ENCODE assay signal across 17 cellular contexts in the genomic region with DNA sequence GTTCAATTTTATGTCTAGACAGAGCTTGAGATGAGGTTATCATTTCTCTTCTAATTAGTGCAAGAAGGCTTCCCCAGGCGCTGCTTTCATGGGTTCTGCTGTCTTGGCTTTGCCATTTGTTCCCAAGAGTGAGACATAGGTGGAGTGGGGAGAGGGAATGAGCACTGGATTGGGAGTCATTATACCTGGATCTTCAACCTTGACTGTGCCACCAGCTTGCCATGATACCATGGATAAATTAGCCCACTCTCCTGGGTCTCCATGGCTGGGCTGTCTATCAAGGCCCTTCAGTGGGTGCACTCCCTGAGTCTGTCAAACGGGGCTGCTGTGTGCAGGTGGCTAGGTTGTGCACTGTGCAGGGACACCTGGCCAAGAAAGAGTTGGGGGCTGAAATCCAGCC. TPM values are rescaled to one million over a fixed set of nuclear protein-coding genes. Genes with fewer than 3 reads are reported as not detected.
DNase-seq lines count a peak whose midpoint lies in the region; ATAC-seq, FAIRE-seq and TF ChIP-seq lines count a peak whose summit lies in the region.
"Had no signal": no experiment of that assay in that cellular context is flagged by ENCODE, and none has a peak within 500 bp of the region (broad histone marks: within the 10 kb centered on the region; RNA-seq: fewer than 3 reads in every experiment).

No MANE protein-coding gene starts in this region.

- peaks cover 32 to 66% (median 45%) of the 10 kb centered on the region in 3 donors for H3K27me3 Mint-ChIP-seq in CD14-positive monocyte (ENCODE audit: low read depth in 3 of 3)

- DNase-seq in CD14-positive monocyte (ENCODE audit: low spot score) (peak; percentile 10), GM12892 (ENCODE audit: insufficient read length) (no peak), posterior vena cava (ENCODE audit: low spot score) (peak; percentile 19), suprapubic skin (ENCODE audit: low spot score in 2 of 2) (peak; percentile 27 to 54), HK-2 (ENCODE audit: unreplicated experiment) (no peak)
- no peak for DNase-seq in stimulated activated naive CD8-positive, alpha-beta T cell treated with anti-CD3 and anti-CD28 coated beads, Interleukin-15, Interleukin-2, amounts not matched to agents 100 U/mL and 50 U/mL, for 24 hours
- DNase-seq: C1 segment of cervical spinal cord; CD4-positive, CD25-positive, alpha-beta regulatory T cell; CD8-positive, alpha-beta T cell; DMS153; DND-41; H9 had no signal

- no peak overlapping the region for H3K27ac ChIP-seq in suprapubic skin

- ATAC-seq in GM18519 (IDR thresholded peaks at IDR 0.05; ENCODE audit: low FRiP score, unreplicated experiment) = no peak
- no peak for ATAC-seq in stimulated activated naive CD8-positive, alpha-beta T cell treated with anti-CD3 and anti-CD28 coated beads, Interleukin-15, Interleukin-2, amounts not matched to agents 100 U/mL and 50 U/mL, for 24 hours
- ATAC-seq: CD8-positive, alpha-beta T cell; GM23338; HCT116 had no signal

- H3K4me1 ChIP-seq in suprapubic skin = peaks cover 27% of the 10 kb centered on the region

- WGBS in suprapubic skin = 89% methylated on average over 2 of the region's 2 CpGs

- no peak for TF ChIP-seq EP300 in suprapubic skin (IDR thresholded peaks at IDR 0.05)

- H3K9me3 ChIP-seq in suprapubic skin = no peaks in the 10 kb centered on the region
- H3K9me3 ChIP-seq: Caco-2 had no signal

- no peak overlapping the region for H3K27ac Mint-ChIP-seq in CD14-positive monocyte
- H3K27ac Mint-ChIP-seq: CD4-positive, CD25-positive, alpha-beta regulatory T cell; CD8-positive, alpha-beta T cell; GM23338; H9 had no signal

- TF ChIP-seq POLR2A in GM12892 (IDR thresholded peaks at IDR 0.05; ENCODE audit: low read depth, low read length) = no peak
- TF ChIP-seq POLR2A in suprapubic skin (IDR thresholded peaks at IDR 0.05) = no peak

- FAIRE-seq in GM12892 (lab: Jason Lieb, UNC) = peak; percentile 57
- FAIRE-seq: G401.6 had no signal

- TF ChIP-seq CTCF in CD14-positive monocyte (IDR thresholded peaks at IDR 0.05) = no peak
- TF ChIP-seq CTCF in suprapubic skin (IDR thresholded peaks at IDR 0.05) = no peak

- peaks cover 0 to 2% of the 10 kb centered on the region in 2 donors for H3K36me3 Mint-ChIP-seq in CD14-positive monocyte
- H3K36me3 Mint-ChIP-seq: CD4-positive, CD25-positive, alpha-beta regulatory T cell; CD8-positive, alpha-beta T cell had no signal

- H3K4me3 ChIP-seq in suprapubic skin = no peak overlapping the region
- H3K4me3 ChIP-seq: GM23338 had no signal

- H3K36me3 ChIP-seq in suprapubic skin = no peaks in the 10 kb centered on the region

- peaks cover 0 to 8% (median 0%) of the 10 kb centered on the region in 7 donors for H3K9me3 Mint-ChIP-seq in CD14-positive monocyte
- H3K9me3 Mint-ChIP-seq: CD8-positive, alpha-beta T cell; GM23338; H9 had no signal

- H3K4me1 Mint-ChIP-seq in CD14-positive monocyte = peaks cover 3% of the 10 kb centered on the region

- intact Hi-C loops in CD14-positive monocyte (cut with micrococcal nuclease) (no loop called here), posterior vena cava (cut with DNase I) (loop anchor here in 1 of 2 donors (10.0 kb wide), 1 partner anchor 260 kb away; no protein-coding TSS in a partner anchor)

- peaks cover 20% of the 10 kb centered on the region for H3K27me3 ChIP-seq in suprapubic skin

- H3K4me3 Mint-ChIP-seq in CD14-positive monocyte = no peak overlapping the region
- H3K4me3 Mint-ChIP-seq: CD4-positive, CD25-positive, alpha-beta regulatory T cell; CD8-positive, alpha-beta T cell; GM23338; H9 had no signal

RNA-seq across cellular contexts. Expression of a gene that starts 15.6 kb away (rescaled TPM):
- polyA plus RNA-seq in CD14-positive monocyte = under 1 TPM; 0.53 to 0.85 TPM
- 9.0 TPM for polyA plus RNA-seq in GM12892 (2012; ENCODE audit: missing spikeins)
- 10 to 100 TPM; 10.6 to 11.4 TPM for total RNA-seq in posterior vena cava
- total RNA-seq in suprapubic skin = 100 to 1,000 TPM; 112 to 176 (median 164) TPM

Comparison
In these comparisons a context has a peak if more than half of its experiments do, and no peak if none do; other contexts are left out.
1. DNase-seq: peak in CD14-positive monocyte (single experiment), posterior vena cava (single experiment) and suprapubic skin (2 of 2); none in GM12892 (single experiment), HK-2 (single experiment) and stimulated activated naive CD8-positive, alpha-beta T cell treated with anti-CD3 and anti-CD28 coated beads, Interleukin-15, Interleukin-2, amounts not matched to agents 100 U/mL and 50 U/mL, for 24 hours (single experiment).
2. RNA of a gene that starts 15.6 kb away (total RNA-seq): 112 to 176 TPM in suprapubic skin; 10.6 to 11.4 TPM in posterior vena cava; every median in the first group is over 4 times any median in the second.